In genomic region chr20:59743308-59743707, GRCh38 we compare ENCODE assay signal across 32 cellular contexts.
"Had no signal": no experiment of that assay in that cellular context is flagged by ENCODE, and none has a peak within 500 bp of the region (broad histone marks: within the 10 kb centered on the region; RNA-seq: fewer than 3 reads in every experiment).

No MANE protein-coding gene starts in this region.

- DNase-seq: Kasumi-1, MM.1S, MV-4-11, NCI-H1048, NCI-H1092, NCI-H1092 treated with DMSO at 0.1 percent for 48 hours, NCI-H1105, NCI-H1105 treated with DMSO at 0.1 percent for 48 hours, NCI-H1417, NCI-H1417 treated with DMSO at 0.1 percent for 48 hours, NCI-H1436, NCI-H1436 treated with DMSO at 0.1 percent for 48 hours, NCI-H146, NCI-H1694 treated with DMSO at 0.1 percent for 48 hours, NCI-H187, NCI-H187 treated with DMSO at 0.1 percent for 48 hours, NCI-H1930, NCI-H2029, NCI-H2029 treated with DMSO at 0.1 percent for 48 hours, NCI-H2081, NCI-H2081 treated with DMSO at 0.1 percent for 48 hours, NCI-H2107, NCI-H2171, NCI-H2171 treated with DMSO at 0.1 percent for 48 hours, NCI-H2227 treated with DMSO at 0.1 percent for 48 hours, NCI-H226, NCI-H345, NCI-H446 treated with DMSO at 0.1 percent for 48 hours, NCI-H510A, NCI-H510A treated with DMSO at 0.1 percent for 48 hours, NCI-H524 had no signal

- H3K4me3 ChIP-seq: MG63 had no signal

- H3K36me3 ChIP-seq: MG63 had no signal

- H3K9me3 ChIP-seq: MG63 had no signal

- H3K27me3 ChIP-seq: MG63 had no signal
